Comparison of ENCODE assay signal across 11 cellular contexts in genomic region chr2:239944706-239945551, GRCh38.
DNase-seq lines count a peak whose midpoint lies in the region; ATAC-seq and TF ChIP-seq lines count a peak whose summit lies in the region.
"Had no signal": no experiment of that assay in that cellular context is flagged by ENCODE, and none has a peak within 500 bp of the region (broad histone marks: within the 10 kb centered on the region; RNA-seq: fewer than 3 reads in every experiment).

No MANE protein-coding gene starts in this region.

- TF ChIP-seq CTCF in GM06990 (IDR thresholded peaks at IDR 0.05; ENCODE audit: insufficient read depth, low read length, poor library complexity, severe bottlenecking) (no peak), osteoblast (IDR thresholded peaks at IDR 0.05; ENCODE audit: extremely low read depth, low read depth, low read length) (no peak)

- H3K36me3 Mint-ChIP-seq in T-helper 1 cell treated with Interleukin-12 subunit alpha and Interleukin-12 subunit beta and Interleukin-4 antibody, amounts not matched to agents 30 μg/mL and 1 μg/mL, for 36 hours (ENCODE audit: low read depth), result no peaks in the 10 kb centered on the region

- no peak overlapping the region for H3K4me2 ChIP-seq in osteoblast (ENCODE audit: insufficient read depth, low read length)

- H3K27ac ChIP-seq in osteoblast (ENCODE audit: low read depth, low read length), result no peak overlapping the region
- H3K27ac ChIP-seq: WERI-Rb-1 had no signal

- H3K27ac Mint-ChIP-seq in T-helper 1 cell treated with Interleukin-12 subunit alpha and Interleukin-12 subunit beta and Interleukin-4 antibody, amounts not matched to agents 30 μg/mL and 1 μg/mL, for 36 hours, result peak overlapping the region; percentile 89
- H3K27ac Mint-ChIP-seq: HFFc6 had no signal

- no peak overlapping the region for H2AFZ ChIP-seq in osteoblast (ENCODE audit: low read length)

- no peaks in the 10 kb centered on the region for H3K9me3 ChIP-seq in osteoblast (ENCODE audit: low read depth, low read length)

- DNase-seq in GM06990 (ENCODE audit: extremely low read depth, insufficient read length) (peak; percentile 30), dermis blood vessel endothelial cell (peak; percentile 11), osteoblast (ENCODE audit: insufficient read length, low spot score, missing footprints) (peak; percentile 91), COLO668 (lab: John Stamatoyannopoulos, UW; ENCODE audit: unreplicated experiment) (no peak)
- DNase-seq: HFFc6, NCI-H1694, WERI-Rb-1 had no signal

- H3K27me3 ChIP-seq in GM06990 (replicated peaks; ENCODE audit: control insufficient read depth, insufficient read depth, low read length) (no peaks in the 10 kb centered on the region), osteoblast (ENCODE audit: insufficient read depth, low read length) (no peaks in the 10 kb centered on the region)

- no peaks in the 10 kb centered on the region for H3K79me2 ChIP-seq in osteoblast (ENCODE audit: insufficient read depth, low read length)

- no peaks in the 10 kb centered on the region for H3K27me3 Mint-ChIP-seq in T-helper 1 cell treated with Interleukin-12 subunit alpha and Interleukin-12 subunit beta and Interleukin-4 antibody, amounts not matched to agents 30 μg/mL and 1 μg/mL, for 36 hours (ENCODE audit: low read depth)

- H3K4me3 Mint-ChIP-seq in T-helper 1 cell treated with Interleukin-12 subunit alpha and Interleukin-12 subunit beta and Interleukin-4 antibody, amounts not matched to agents 30 μg/mL and 1 μg/mL, for 36 hours, result peak overlapping the region; percentile 64
- H3K4me3 Mint-ChIP-seq: HFFc6 had no signal

- H3K4me1 Mint-ChIP-seq in T-helper 1 cell treated with Interleukin-12 subunit alpha and Interleukin-12 subunit beta and Interleukin-4 antibody, amounts not matched to agents 30 μg/mL and 1 μg/mL, for 36 hours (ENCODE audit: low read depth), result peaks cover 4% of the 10 kb centered on the region

- H3K4me1 ChIP-seq in osteoblast (ENCODE audit: insufficient read depth, low read length), result no peaks in the 10 kb centered on the region

- H3K4me3 ChIP-seq in GM06990 (replicated peaks; ENCODE audit: low read depth, low read length) (no peak overlapping the region), osteoblast (ENCODE audit: insufficient read depth, low read length) (no peak overlapping the region)

- no peaks in the 10 kb centered on the region for H4K20me1 ChIP-seq in osteoblast (ENCODE audit: insufficient read depth, low read length)

- H3K36me3 ChIP-seq in GM06990 (ENCODE audit: control insufficient read depth, insufficient read depth, low read length), result no peaks in the 10 kb centered on the region
- H3K36me3 ChIP-seq in osteoblast (ENCODE audit: insufficient read depth, low read length), result no peaks in the 10 kb centered on the region
- H3K36me3 ChIP-seq: WERI-Rb-1 had no signal

- ATAC-seq in HG02973 (IDR thresholded peaks at IDR 0.05; ENCODE audit: unreplicated experiment), result no peak
- no peak for ATAC-seq in HG02938 (IDR thresholded peaks at IDR 0.05; ENCODE audit: unreplicated experiment)
- no peak for ATAC-seq in GM18867 (IDR thresholded peaks at IDR 0.05; ENCODE audit: unreplicated experiment)

- H3K9me3 Mint-ChIP-seq in T-helper 1 cell treated with Interleukin-12 subunit alpha and Interleukin-12 subunit beta and Interleukin-4 antibody, amounts not matched to agents 30 μg/mL and 1 μg/mL, for 36 hours, result no peaks in the 10 kb centered on the region
- H3K9me3 Mint-ChIP-seq: HFFc6 had no signal
